22 cellular contexts compared by ENCODE assay signal in genomic region chr6:48826318-48826595, GRCh38.
DNase-seq lines count a peak whose midpoint lies in the region; ATAC-seq, FAIRE-seq and TF ChIP-seq lines count a peak whose summit lies in the region.
"Had no signal": no experiment of that assay in that cellular context is flagged by ENCODE, and none has a peak within 500 bp of the region (broad histone marks: within the 10 kb centered on the region; RNA-seq: fewer than 3 reads in every experiment).

No MANE protein-coding gene starts in this region.

- H3K79me2 ChIP-seq in GM23248 (ENCODE audit: insufficient read depth) = no peaks in the 10 kb centered on the region
- no peaks in the 10 kb centered on the region for H3K79me2 ChIP-seq in osteoblast (ENCODE audit: insufficient read depth, low read length)
- H3K79me2 ChIP-seq in MM.1S (ENCODE audit: low read length) = no peaks in the 10 kb centered on the region

- H3K9me3 ChIP-seq in GM23248 (ENCODE audit: low read depth) (no peaks in the 10 kb centered on the region), SJSA1 (replicated peaks) (no peaks in the 10 kb centered on the region), osteoblast (ENCODE audit: low read depth, low read length) (no peaks in the 10 kb centered on the region), left lung (no peaks in the 10 kb centered on the region), MM.1S (replicated peaks; ENCODE audit: insufficient read depth, low read length) (no peaks in the 10 kb centered on the region)
- H3K9me3 ChIP-seq: esophagus squamous epithelium, mucosa of descending colon, stomach had no signal

- H3K4me2 ChIP-seq in GM23248 (ENCODE audit: unreplicated experiment) = peak overlapping the region; percentile 76
- peak overlapping the region; percentile 78 for H3K4me2 ChIP-seq in osteoblast (ENCODE audit: insufficient read depth, low read length)
- H3K4me2 ChIP-seq in MM.1S (ENCODE audit: low read depth, low read length) = no peak overlapping the region
- H3K4me2 ChIP-seq: neural progenitor cell had no signal

- H3K9ac ChIP-seq in GM23248 (peak overlapping the region; percentile 78), MM.1S (ENCODE audit: low read length) (no peak overlapping the region)
- H3K9ac ChIP-seq: neural progenitor cell had no signal

- no peaks in the 10 kb centered on the region for H3K27me3 ChIP-seq in GM23248 (replicated peaks; ENCODE audit: insufficient read depth)
- no peaks in the 10 kb centered on the region for H3K27me3 ChIP-seq in SJSA1 (replicated peaks)
- no peaks in the 10 kb centered on the region for H3K27me3 ChIP-seq in osteoblast (ENCODE audit: insufficient read depth, low read length)
- no peaks in the 10 kb centered on the region for H3K27me3 ChIP-seq in left lung
- no peaks in the 10 kb centered on the region for H3K27me3 ChIP-seq in MM.1S (replicated peaks; ENCODE audit: insufficient read depth, low read length)
- H3K27me3 ChIP-seq: esophagus squamous epithelium, heart right ventricle, neural progenitor cell, stomach had no signal

- H2AFZ ChIP-seq in GM23248 = peak overlapping the region; percentile 40
- H2AFZ ChIP-seq in osteoblast (ENCODE audit: low read length) = no peak overlapping the region
- H2AFZ ChIP-seq in MM.1S (ENCODE audit: low read length) = no peak overlapping the region
- H2AFZ ChIP-seq: neural progenitor cell had no signal

- DNase-seq in GM23248 (peak; percentile 19), SJSA1 (ENCODE audit: low read depth in 1 of 2, low spot score in 2 of 2) (peak in 1 of 2 experiments; percentile 67), osteoblast (ENCODE audit: insufficient read length, low spot score, missing footprints) (no peak), NCI-H69 (lab: John Stamatoyannopoulos, UW) (no peak), left lung (no peak), MM.1S (no peak)
- DNase-seq: activated CD4-positive, CD25-positive, alpha-beta regulatory T cell treated with anti-CD3 and anti-CD28 coated beads, Interleukin-2, amount 50 U/mL, for 72 hours; activated naive CD4-positive, alpha-beta T cell treated with Interleukin-2 at 50 U/mL for 16 hours; activated T-cell treated with anti-CD3 and anti-CD28 coated beads, Interleukin-2, amount 50 U/mL, for 24 hours; CD8-positive, alpha-beta T cell; DMS79 treated with DMSO at 0.1 percent for 48 hours; effector memory CD4-positive, alpha-beta T cell; esophagus squamous epithelium; heart right ventricle; left ventricle myocardium inferior; mucosa of descending colon; NCI-H1694; stimulated activated CD4-positive, alpha-beta T cell treated with anti-CD3 and anti-CD28 coated beads, Interleukin-4, amount 100 ng/mL, for 4 hours; stomach had no signal

- H3K4me1 ChIP-seq in GM23248 (ENCODE audit: insufficient read depth) = peaks cover 29% of the 10 kb centered on the region
- peaks cover 40% of the 10 kb centered on the region for H3K4me1 ChIP-seq in SJSA1 (replicated peaks)
- H3K4me1 ChIP-seq in osteoblast (ENCODE audit: insufficient read depth, low read length) = peaks cover 22% of the 10 kb centered on the region
- H3K4me1 ChIP-seq in left lung = no peaks in the 10 kb centered on the region
- no peaks in the 10 kb centered on the region for H3K4me1 ChIP-seq in MM.1S (ENCODE audit: low read length)
- H3K4me1 ChIP-seq: heart right ventricle, left ventricle myocardium inferior, neural progenitor cell, stomach had no signal

- peak overlapping the region; percentile 99 for H3K27ac ChIP-seq in GM23248
- peak overlapping the region; percentile 99 for H3K27ac ChIP-seq in SJSA1
- peak overlapping the region; percentile 93 for H3K27ac ChIP-seq in osteoblast (ENCODE audit: low read depth, low read length)
- no peak overlapping the region for H3K27ac ChIP-seq in left lung
- no peak overlapping the region for H3K27ac ChIP-seq in MM.1S (ENCODE audit: low read length)
- H3K27ac ChIP-seq: heart right ventricle, left ventricle myocardium inferior, neural progenitor cell, stomach had no signal

- H4K20me1 ChIP-seq in GM23248 (ENCODE audit: insufficient read depth) (no peaks in the 10 kb centered on the region), osteoblast (ENCODE audit: insufficient read depth, low read length) (no peaks in the 10 kb centered on the region), MM.1S (ENCODE audit: insufficient read depth, low read length) (no peaks in the 10 kb centered on the region)

- in situ Hi-C loops in GM23248 (cut with MboI) = no loop called here

- FAIRE-seq in colon (lab: Jason Lieb, UNC) = peak; percentile 49

- 7 to 19% methylated on average over 1 of the region's 1 CpG for WGBS in GM23248 (ENCODE audit: low coverage in 1 of 2, low lambda C conversion rate in 2 of 2, missing lambda C conversion rate in 2 of 2), 2 experiments

- H3F3A ChIP-seq in GM23248 (ENCODE audit: insufficient read depth) (peaks cover 26% of the 10 kb centered on the region), MM.1S (ENCODE audit: insufficient read depth, low read length) (no peaks in the 10 kb centered on the region)

- H3K9me2 ChIP-seq in GM23248 (ENCODE audit: insufficient read depth) (no peaks in the 10 kb centered on the region), MM.1S (replicated peaks; ENCODE audit: insufficient read depth, low read length) (no peaks in the 10 kb centered on the region)

- TF ChIP-seq CTCF in osteoblast (IDR thresholded peaks at IDR 0.05; ENCODE audit: extremely low read depth, low read depth, low read length) (no peak), left lung (IDR thresholded peaks at IDR 0.05) (no peak), MM.1S (IDR thresholded peaks at IDR 0.05; ENCODE audit: low read length) (no peak)

- ATAC-seq in left lung (no peak), HG03175 (IDR thresholded peaks at IDR 0.05; ENCODE audit: unreplicated experiment) (no peak)
- ATAC-seq: CD8-positive, alpha-beta T cell had no signal

- H3K36me3 ChIP-seq in GM23248 (ENCODE audit: low read depth) (no peaks in the 10 kb centered on the region), SJSA1 (no peaks in the 10 kb centered on the region), osteoblast (ENCODE audit: insufficient read depth, low read length) (no peaks in the 10 kb centered on the region), left lung (no peaks in the 10 kb centered on the region), MM.1S (replicated peaks; ENCODE audit: insufficient read depth, low read length) (no peaks in the 10 kb centered on the region)
- H3K36me3 ChIP-seq: esophagus squamous epithelium, heart right ventricle, left ventricle myocardium inferior, neural progenitor cell, stomach had no signal

- intact Hi-C loops in left lung (cut with DNase I) = no loop called here

- H3K4me3 ChIP-seq in GM23248 (peak overlapping the region; percentile 35), SJSA1 (no peak overlapping the region), osteoblast (ENCODE audit: insufficient read depth, low read length) (peak overlapping the region; percentile 55), left lung (no peak overlapping the region), MM.1S (ENCODE audit: low read length) (no peak overlapping the region)
- H3K4me3 ChIP-seq: esophagus squamous epithelium, heart right ventricle, left ventricle myocardium inferior, mucosa of descending colon, neural progenitor cell, stomach had no signal

Comparison
In these comparisons a context has a peak if more than half of its experiments do, and no peak if none do; other contexts are left out.
1. H3K27ac ChIP-seq: peak in GM23248 (single experiment), SJSA1 (single experiment) and osteoblast (single experiment); none in left lung (0 of 2) and MM.1S (single experiment).
2. H3K4me3 ChIP-seq: peak in GM23248 (single experiment) and osteoblast (single experiment); none in SJSA1 (single experiment), left lung (0 of 2) and MM.1S (single experiment).